In the genomic region with DNA sequence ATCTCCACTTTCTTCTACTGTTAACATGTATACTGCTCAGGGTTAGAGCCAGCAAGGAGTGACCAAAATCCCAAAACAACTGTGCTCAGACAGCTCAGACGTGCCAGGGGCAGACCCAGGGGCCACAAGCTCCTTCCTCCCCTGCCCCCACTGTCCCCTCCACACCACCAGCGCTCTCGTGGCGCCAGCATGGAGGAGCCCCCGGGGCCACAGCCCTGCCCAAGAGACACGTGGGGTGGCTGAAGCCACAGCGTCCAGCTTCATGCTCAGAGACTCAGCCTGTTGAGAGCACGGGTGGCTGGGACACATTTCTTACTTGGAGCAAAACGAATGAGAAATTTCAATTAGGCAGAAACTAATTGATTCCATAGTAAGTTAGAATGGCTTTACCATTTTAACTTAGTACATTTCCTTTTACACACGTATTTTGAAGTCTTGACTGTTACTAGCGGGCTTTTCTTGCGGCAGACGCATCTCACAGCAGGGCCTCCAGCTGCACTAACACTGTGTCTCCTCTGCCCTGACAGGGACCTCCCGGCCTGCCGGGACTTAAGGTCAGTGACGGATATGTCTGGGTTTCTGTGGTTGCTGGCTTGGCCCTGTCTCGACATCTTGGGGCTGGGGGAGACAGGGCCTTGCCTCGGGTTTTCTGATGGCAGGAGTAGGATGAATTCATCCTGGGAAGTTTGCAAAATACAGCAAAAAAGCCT, we compare ENCODE assay signal across 28 cellular contexts. TPM values are rescaled to one million over a fixed set of nuclear protein-coding genes. Genes with fewer than 3 reads are reported as not detected.
DNase-seq lines count a peak whose midpoint lies in the region; TF ChIP-seq lines count a peak whose summit lies in the region.
"Had no signal": no experiment of that assay in that cellular context is flagged by ENCODE, and none has a peak within 500 bp of the region (broad histone marks: within the 10 kb centered on the region; RNA-seq: fewer than 3 reads in every experiment).

No MANE protein-coding gene starts in this region.

- peaks cover 10% of the 10 kb centered on the region for H3K4me1 Mint-ChIP-seq in neural crest cell
- H3K4me1 Mint-ChIP-seq: activated T-helper 17 cell treated with anti-CD3 and anti-CD28 coated beads, Interleukin-2, amount 50 U/mL, for 72 hours had no signal

- H3K9me3 Mint-ChIP-seq in neural crest cell = no peaks in the 10 kb centered on the region
- H3K9me3 Mint-ChIP-seq: activated CD4-positive, alpha-beta memory T cell treated with anti-CD3 and anti-CD28 coated beads for 36 hours; activated T-helper 17 cell treated with anti-CD3 and anti-CD28 coated beads, Interleukin-2, amount 50 U/mL, for 72 hours; mesothelial cell of epicardium had no signal

- H3K27me3 ChIP-seq in BLaER1 = no peaks in the 10 kb centered on the region
- H3K27me3 ChIP-seq in brain microvascular endothelial cell (replicated peaks) = no peaks in the 10 kb centered on the region

- no peaks in the 10 kb centered on the region for H3K36me3 ChIP-seq in BLaER1
- no peaks in the 10 kb centered on the region for H3K36me3 ChIP-seq in KOPT-K1 (ENCODE audit: insufficient read depth, low read length)
- peaks cover 47% of the 10 kb centered on the region for H3K36me3 ChIP-seq in brain microvascular endothelial cell (replicated peaks)

- in situ Hi-C loops in brain microvascular endothelial cell (cut with HindIII; ENCODE audit: low pct_ligation_motif_present, low sequenced_read_pairs) = no loop called here

- H3K27ac Mint-ChIP-seq in neural crest cell (ENCODE audit: unreplicated experiment) = no peak overlapping the region
- H3K27ac Mint-ChIP-seq: activated CD4-positive, alpha-beta memory T cell treated with anti-CD3 and anti-CD28 coated beads for 36 hours; activated T-helper 17 cell treated with anti-CD3 and anti-CD28 coated beads, Interleukin-2, amount 50 U/mL, for 72 hours; CD4-positive, alpha-beta memory T cell; mesothelial cell of epicardium; naive B cell; T-helper 17 cell had no signal

- peak overlapping the region; percentile 55; the same call in 1 of the 2 replicates for H3K9ac ChIP-seq in BLaER1
- H3K9ac ChIP-seq: parathyroid adenoma had no signal

- peaks cover 55% of the 10 kb centered on the region for H3K4me1 ChIP-seq in BLaER1
- H3K4me1 ChIP-seq: A549, parathyroid adenoma had no signal

- H3K27ac ChIP-seq in BLaER1 = peak overlapping the region; percentile 47; the same call in 1 of the 2 replicates
- peak overlapping the region; percentile 36 for H3K27ac ChIP-seq in KOPT-K1 (ENCODE audit: low read depth, low read length, poor library complexity, severe bottlenecking)
- no peak overlapping the region for H3K27ac ChIP-seq in brain microvascular endothelial cell
- H3K27ac ChIP-seq: parathyroid adenoma, skin epidermis, thoracic aorta had no signal

- no peaks in the 10 kb centered on the region for H4K20me1 ChIP-seq in BLaER1

- H3K27me3 Mint-ChIP-seq in neural crest cell (ENCODE audit: low read depth) = peaks cover 5% of the 10 kb centered on the region
- H3K27me3 Mint-ChIP-seq: activated CD4-positive, alpha-beta memory T cell treated with anti-CD3 and anti-CD28 coated beads for 36 hours; activated T-helper 17 cell treated with anti-CD3 and anti-CD28 coated beads, Interleukin-2, amount 50 U/mL, for 72 hours; CD4-positive, alpha-beta memory T cell; naive B cell; T-helper 17 cell had no signal

- TF ChIP-seq CTCF in brain microvascular endothelial cell (IDR thresholded peaks at IDR 0.05; ENCODE audit: low read depth, low read length, missing control alignments) (no peak), neural crest cell (conservative IDR thresholded peaks at IDR 0.05) (no peak)

- no peaks in the 10 kb centered on the region for H3K9me3 ChIP-seq in BLaER1
- no peaks in the 10 kb centered on the region for H3K9me3 ChIP-seq in KOPT-K1 (ENCODE audit: insufficient read depth, low read length, poor library complexity, severe bottlenecking)
- H3K9me3 ChIP-seq: A549, thoracic aorta had no signal

- peak overlapping the region; percentile 31 for H3K4me3 Mint-ChIP-seq in neural crest cell
- H3K4me3 Mint-ChIP-seq: activated CD4-positive, alpha-beta memory T cell treated with anti-CD3 and anti-CD28 coated beads for 36 hours; activated T-helper 17 cell treated with anti-CD3 and anti-CD28 coated beads, Interleukin-2, amount 50 U/mL, for 72 hours; CD4-positive, alpha-beta memory T cell; mesothelial cell of epicardium; naive B cell; T-helper 17 cell had no signal

- H3K36me3 Mint-ChIP-seq in neural crest cell (ENCODE audit: low read depth) = no peaks in the 10 kb centered on the region
- H3K36me3 Mint-ChIP-seq: activated CD4-positive, alpha-beta memory T cell treated with anti-CD3 and anti-CD28 coated beads for 36 hours; CD4-positive, alpha-beta memory T cell; naive B cell had no signal

- peak overlapping the region; percentile 27 for H3K4me2 ChIP-seq in BLaER1
- H3K4me2 ChIP-seq: A549 had no signal

- DNase-seq in brain microvascular endothelial cell (peak; percentile 50), neural crest cell (ENCODE audit: low read depth, low spot score) (no peak), cerebellum (ENCODE audit: low spot score) (no peak), COLO829 (ENCODE audit: low spot score) (no peak), NCI-H69 (lab: John Stamatoyannopoulos, UW) (no peak)
- no peak for DNase-seq in stimulated activated CD4-positive, alpha-beta T cell treated with anti-CD3 and anti-CD28 coated beads, Interleukin-15, amount 100 ng/mL, for 24 hours
- DNase-seq: activated CD4-positive, alpha-beta memory T cell treated with anti-CD3 and anti-CD28 coated beads for 36 hours; activated CD4-positive, alpha-beta T cell treated with anti-CD3 and anti-CD28 coated beads for 1 hour; activated naive CD4-positive, alpha-beta T cell treated with anti-CD3 and anti-CD28 coated beads, Interleukin-2, amount 50 U/mL, for 16 hours; amniotic stem cell; CD4-positive, alpha-beta memory T cell; glutamatergic neuron; kidney; naive B cell; NCI-H2029 treated with DMSO at 0.1 percent for 48 hours; NCI-H226; NCI-H526 treated with DMSO at 0.1 percent for 48 hours; PC-3; stimulated activated naive CD8-positive, alpha-beta T cell treated with anti-CD3 and anti-CD28 coated beads, Interleukin-15, Interleukin-2, amounts not matched to agents 100 U/mL and 50 U/mL, for 24 hours; T-helper 17 cell had no signal

- H3K4me3 ChIP-seq in BLaER1 (no peak overlapping the region), brain microvascular endothelial cell (ENCODE audit: low read depth, low read length) (no peak overlapping the region)
- H3K4me3 ChIP-seq: A549, skin epidermis, thoracic aorta had no signal

RNA-seq across cellular contexts. Expression of a gene that starts 54.2 kb away (rescaled TPM):
- total RNA-seq in neural crest cell (31.6 and 35.1 TPM in 2 replicates), cerebellum (26.4 TPM)
